15 cellular contexts compared by ENCODE assay signal in the genomic region with DNA sequence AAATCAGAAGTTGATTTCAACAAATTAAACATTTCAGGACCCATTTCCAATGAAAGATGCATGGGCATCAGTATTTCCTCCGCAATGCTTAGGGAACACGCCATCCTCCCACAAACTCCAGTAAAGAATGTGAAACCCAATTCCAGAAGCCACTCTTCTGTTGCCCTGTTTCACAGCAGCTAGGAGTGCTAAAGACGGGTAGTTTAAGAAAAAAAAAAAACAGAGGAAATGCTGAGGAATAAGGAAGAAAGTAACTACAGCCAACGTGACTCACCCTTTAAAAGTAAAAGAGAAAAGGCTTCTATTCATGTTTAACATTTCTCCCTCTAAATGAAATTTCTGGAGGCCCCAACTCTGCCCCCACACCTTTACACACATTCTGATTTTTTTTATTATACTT.
DNase-seq lines count a peak whose midpoint lies in the region; ATAC-seq and TF ChIP-seq lines count a peak whose summit lies in the region.
"Had no signal": no experiment of that assay in that cellular context is flagged by ENCODE, and none has a peak within 500 bp of the region (broad histone marks: within the 10 kb centered on the region; RNA-seq: fewer than 3 reads in every experiment).

No MANE protein-coding gene starts in this region.

- intact Hi-C loops in Right ventricle myocardium inferior (cut with DNase I), result loop anchor here (10.0 kb wide), 1 partner anchor 79 kb away; no protein-coding TSS in a partner anchor

- H3K4me3 Mint-ChIP-seq in stimulated activated effector memory CD8-positive, alpha-beta T cell treated with anti-CD3 and anti-CD28 coated beads, Interleukin-12 subunit alpha, Interleukin-12 subunit beta, amount 100 ng/mL, for 72 hours, result no peak overlapping the region
- H3K4me3 Mint-ChIP-seq: mesothelial cell of epicardium had no signal

- no peak overlapping the region for H3K27ac ChIP-seq in cardiac muscle cell
- no peak overlapping the region for H3K27ac ChIP-seq in thoracic aorta
- H3K27ac ChIP-seq: ovary had no signal

- peaks cover 3% of the 10 kb centered on the region for H3K36me3 Mint-ChIP-seq in stimulated activated effector memory CD8-positive, alpha-beta T cell treated with anti-CD3 and anti-CD28 coated beads, Interleukin-12 subunit alpha, Interleukin-12 subunit beta, amount 100 ng/mL, for 72 hours
- H3K36me3 Mint-ChIP-seq: mesothelial cell of epicardium had no signal

- in situ Hi-C loops in astrocyte of the cerebellum (cut with HindIII; ENCODE audit: low sequenced_read_pairs), result no loop called here

- ATAC-seq in Right ventricle myocardium inferior, result no peak
- peak; percentile 50 for ATAC-seq in thoracic aorta (ENCODE audit: insufficient number of reproducible peaks, low FRiP score, low read depth)
- ATAC-seq in stimulated activated effector memory CD8-positive, alpha-beta T cell treated with anti-CD3 and anti-CD28 coated beads, Interleukin-12 subunit alpha, Interleukin-12 subunit beta, amount 100 ng/mL, for 72 hours, result no peak
- ATAC-seq: esophagus mucosa had no signal

- no peak overlapping the region for H3K4me3 ChIP-seq in cardiac muscle cell
- H3K4me3 ChIP-seq in astrocyte of the cerebellum (ENCODE audit: low read depth, low read length), result no peak overlapping the region
- no peak overlapping the region for H3K4me3 ChIP-seq in thoracic aorta
- H3K4me3 ChIP-seq: ovary had no signal

- H3K4me1 ChIP-seq in cardiac muscle cell (ENCODE audit: low read depth), result peaks cover 5% of the 10 kb centered on the region
- H3K4me1 ChIP-seq in thoracic aorta (ENCODE audit: control insufficient read depth in 1 of 2, low read depth in 2 of 2), result peaks cover 0 to 7% of the 10 kb centered on the region in 2 donors

- H3K9me3 Mint-ChIP-seq in stimulated activated effector memory CD8-positive, alpha-beta T cell treated with anti-CD3 and anti-CD28 coated beads, Interleukin-12 subunit alpha, Interleukin-12 subunit beta, amount 100 ng/mL, for 72 hours, result no peaks in the 10 kb centered on the region
- H3K9me3 Mint-ChIP-seq: mesothelial cell of epicardium had no signal

- no peak for TF ChIP-seq POLR2A in erythroblast (IDR thresholded peaks at IDR 0.05; ENCODE audit: low read length)

- H3K9me3 ChIP-seq in cardiac muscle cell (ENCODE audit: low read depth) (no peaks in the 10 kb centered on the region), thoracic aorta (no peaks in the 10 kb centered on the region)
- H3K9me3 ChIP-seq: ovary had no signal

- DNase-seq in cardiac muscle cell (ENCODE audit: low read depth in 1 of 2, low spot score in 1 of 2) (peak in 1 of 2 donors; percentile 78), Right ventricle myocardium inferior (ENCODE audit: missing footprints) (no peak), astrocyte of the cerebellum (ENCODE audit: low read depth) (peak; percentile 47), foreskin melanocyte (peak; percentile 20), thoracic aorta (ENCODE audit: low spot score) (no peak), erythroblast (lab: John Stamatoyannopoulos, UW) (no peak), NCI-H128 (lab: John Stamatoyannopoulos, UW; ENCODE audit: unreplicated experiment) (no peak)
- no peak for DNase-seq in stimulated activated effector memory CD8-positive, alpha-beta T cell treated with anti-CD3 and anti-CD28 coated beads, Interleukin-12 subunit alpha, Interleukin-12 subunit beta, amount 100 ng/mL, for 72 hours (ENCODE audit: low spot score in 2 of 2)
- DNase-seq: 8988T; activated effector memory CD4-positive, alpha-beta T cell treated with Interleukin-2 at 50 U/mL for 16 hours; caudate nucleus; NCI-H2171; ovary had no signal

- H3K27me3 ChIP-seq in cardiac muscle cell, result no peaks in the 10 kb centered on the region
- no peaks in the 10 kb centered on the region for H3K27me3 ChIP-seq in thoracic aorta (replicated peaks; ENCODE audit: insufficient read depth)
- H3K27me3 ChIP-seq: ovary had no signal

- peaks cover 26% of the 10 kb centered on the region for H3K4me1 Mint-ChIP-seq in stimulated activated effector memory CD8-positive, alpha-beta T cell treated with anti-CD3 and anti-CD28 coated beads, Interleukin-12 subunit alpha, Interleukin-12 subunit beta, amount 100 ng/mL, for 72 hours

- H3K27ac Mint-ChIP-seq in stimulated activated effector memory CD8-positive, alpha-beta T cell treated with anti-CD3 and anti-CD28 coated beads, Interleukin-12 subunit alpha, Interleukin-12 subunit beta, amount 100 ng/mL, for 72 hours, result no peak overlapping the region
- H3K27ac Mint-ChIP-seq: mesothelial cell of epicardium had no signal

- peak; percentile 13 for TF ChIP-seq CTCF in cardiac muscle cell (IDR thresholded peaks at IDR 0.05; ENCODE audit: low read depth, low read length)
- TF ChIP-seq CTCF in astrocyte of the cerebellum (IDR thresholded peaks at IDR 0.05; ENCODE audit: low read depth, low read length, missing control alignments), result no peak
- TF ChIP-seq CTCF in thoracic aorta (IDR thresholded peaks at IDR 0.05), result no peak

- H3K36me3 ChIP-seq in cardiac muscle cell (no peaks in the 10 kb centered on the region), thoracic aorta (no peaks in the 10 kb centered on the region)
- H3K36me3 ChIP-seq: ovary had no signal

Comparison
In these comparisons a context has a peak if more than half of its experiments do, and no peak if none do; other contexts are left out.
1. DNase-seq: peak in astrocyte of the cerebellum (single experiment) and foreskin melanocyte (single experiment); none in Right ventricle myocardium inferior (single experiment), thoracic aorta (single experiment), erythroblast (0 of 2), stimulated activated effector memory CD8-positive, alpha-beta T cell treated with anti-CD3 and anti-CD28 coated beads, Interleukin-12 subunit alpha, Interleukin-12 subunit beta, amount 100 ng/mL, for 72 hours (0 of 2) and NCI-H128 (single experiment).